In the genomic region with DNA sequence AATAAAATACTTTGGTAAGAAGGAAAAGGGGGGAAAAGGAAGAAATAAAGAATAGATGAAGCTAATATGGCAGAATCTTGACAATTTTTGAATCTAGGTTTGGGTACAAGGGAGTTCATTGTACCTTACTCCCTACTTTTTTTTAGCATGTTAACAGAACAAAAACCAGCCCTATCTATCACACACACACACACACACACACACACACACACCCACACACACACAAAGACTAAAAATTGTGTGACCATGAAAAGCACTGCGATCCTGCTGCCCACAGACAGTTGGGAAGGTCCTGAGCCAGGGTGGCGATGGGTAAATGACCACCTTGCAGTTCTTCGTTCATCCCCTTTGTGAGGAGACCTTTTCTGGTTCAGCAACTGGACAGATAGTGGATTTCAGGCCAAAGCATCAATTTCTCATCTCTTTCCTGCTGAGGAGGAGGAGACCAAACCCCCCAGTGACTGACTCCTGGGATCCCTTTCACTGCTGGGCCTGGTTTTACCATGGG, we compare ENCODE assay signal across 1 cellular context.
TF ChIP-seq lines count a peak whose summit lies in the region.

No MANE protein-coding gene starts in this region.

TF ChIP-seq in HCT116, 20 proteins besides CTCF, POLR2A, EP300 and RAD21 (continued from another document):
- TF ChIP-seq, protein P1, sequence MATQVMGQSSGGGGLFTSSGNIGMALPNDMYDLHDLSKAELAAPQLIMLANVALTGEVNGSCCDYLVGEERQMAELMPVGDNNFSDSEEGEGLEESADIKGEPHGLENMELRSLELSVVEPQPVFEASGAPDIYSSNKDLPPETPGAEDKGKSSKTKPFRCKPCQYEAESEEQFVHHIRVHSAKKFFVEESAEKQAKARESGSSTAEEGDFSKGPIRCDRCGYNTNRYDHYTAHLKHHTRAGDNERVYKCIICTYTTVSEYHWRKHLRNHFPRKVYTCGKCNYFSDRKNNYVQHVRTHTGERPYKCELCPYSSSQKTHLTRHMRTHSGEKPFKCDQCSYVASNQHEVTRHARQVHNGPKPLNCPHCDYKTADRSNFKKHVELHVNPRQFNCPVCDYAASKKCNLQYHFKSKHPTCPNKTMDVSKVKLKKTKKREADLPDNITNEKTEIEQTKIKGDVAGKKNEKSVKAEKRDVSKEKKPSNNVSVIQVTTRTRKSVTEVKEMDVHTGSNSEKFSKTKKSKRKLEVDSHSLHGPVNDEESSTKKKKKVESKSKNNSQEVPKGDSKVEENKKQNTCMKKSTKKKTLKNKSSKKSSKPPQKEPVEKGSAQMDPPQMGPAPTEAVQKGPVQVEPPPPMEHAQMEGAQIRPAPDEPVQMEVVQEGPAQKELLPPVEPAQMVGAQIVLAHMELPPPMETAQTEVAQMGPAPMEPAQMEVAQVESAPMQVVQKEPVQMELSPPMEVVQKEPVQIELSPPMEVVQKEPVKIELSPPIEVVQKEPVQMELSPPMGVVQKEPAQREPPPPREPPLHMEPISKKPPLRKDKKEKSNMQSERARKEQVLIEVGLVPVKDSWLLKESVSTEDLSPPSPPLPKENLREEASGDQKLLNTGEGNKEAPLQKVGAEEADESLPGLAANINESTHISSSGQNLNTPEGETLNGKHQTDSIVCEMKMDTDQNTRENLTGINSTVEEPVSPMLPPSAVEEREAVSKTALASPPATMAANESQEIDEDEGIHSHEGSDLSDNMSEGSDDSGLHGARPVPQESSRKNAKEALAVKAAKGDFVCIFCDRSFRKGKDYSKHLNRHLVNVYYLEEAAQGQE (IDR thresholded peaks at IDR 0.05; ENCODE audit: low read depth) = no peak
- TF ChIP-seq, protein P2, sequence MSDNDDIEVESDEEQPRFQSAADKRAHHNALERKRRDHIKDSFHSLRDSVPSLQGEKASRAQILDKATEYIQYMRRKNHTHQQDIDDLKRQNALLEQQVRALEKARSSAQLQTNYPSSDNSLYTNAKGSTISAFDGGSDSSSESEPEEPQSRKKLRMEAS (IDR thresholded peaks at IDR 0.05) = no peak
- TF ChIP-seq EZH2 (IDR thresholded peaks at IDR 0.05) (no peak), SP1 (IDR thresholded peaks at IDR 0.05; ENCODE audit: low read depth) (no peak), ELF1 (IDR thresholded peaks at IDR 0.05; ENCODE audit: borderline replicate concordance, low read depth) (no peak), POLR2AphosphoS5 (IDR thresholded peaks at IDR 0.05; ENCODE audit: low read depth, low read length) (no peak), YY1 (IDR thresholded peaks at IDR 0.05; ENCODE audit: extremely low read depth, insufficient replicate concordance, low read depth, low read length) (no peak)
- TF ChIP-seq, protein P3, sequence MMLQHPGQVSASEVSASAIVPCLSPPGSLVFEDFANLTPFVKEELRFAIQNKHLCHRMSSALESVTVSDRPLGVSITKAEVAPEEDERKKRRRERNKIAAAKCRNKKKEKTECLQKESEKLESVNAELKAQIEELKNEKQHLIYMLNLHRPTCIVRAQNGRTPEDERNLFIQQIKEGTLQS (IDR thresholded peaks at IDR 0.05) = no peak
